In the genomic region with DNA sequence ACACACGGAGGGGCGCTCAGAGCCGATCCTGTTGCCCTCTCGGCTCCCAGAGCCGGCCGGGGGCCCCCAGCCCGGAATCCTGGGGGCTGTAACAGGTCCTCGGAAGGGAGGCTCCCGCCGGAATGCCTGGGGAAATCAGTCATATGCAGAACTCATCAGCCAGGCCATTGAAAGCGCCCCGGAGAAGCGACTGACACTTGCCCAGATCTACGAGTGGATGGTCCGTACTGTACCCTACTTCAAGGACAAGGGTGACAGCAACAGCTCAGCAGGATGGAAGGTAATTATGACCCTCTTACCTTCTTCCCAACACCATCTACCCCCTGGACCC, we compare ENCODE assay signal across 8 cellular contexts. TPM values are rescaled to one million over a fixed set of nuclear protein-coding genes. Genes with fewer than 3 reads are reported as not detected.
DNase-seq lines count a peak whose midpoint lies in the region; TF ChIP-seq lines count a peak whose summit lies in the region.

No MANE protein-coding gene starts in this region.

- peaks cover 3% of the 10 kb centered on the region for H3K36me3 Mint-ChIP-seq in activated naive CD4-positive, alpha-beta T cell treated with anti-CD3 and anti-CD28 coated beads, Interleukin-2, amount 10 ng/mL, durations not matched to agents 7 days and 5 days

- POLR2A ChIA-PET in GM10248 (lab: Yijun Ruan, JAX), result no interaction called here

- H3K27ac Mint-ChIP-seq in activated naive CD4-positive, alpha-beta T cell treated with anti-CD3 and anti-CD28 coated beads, Interleukin-2, amount 10 ng/mL, durations not matched to agents 7 days and 5 days, result peak overlapping the region; percentile 55

- H3K36me3 ChIP-seq in mammary epithelial cell (ENCODE audit: insufficient read depth, low read length) (no peaks in the 10 kb centered on the region), mesodermal cell (ENCODE audit: control insufficient read depth, insufficient read depth, low read length) (no peaks in the 10 kb centered on the region), urinary bladder (ENCODE audit: insufficient read depth) (no peaks in the 10 kb centered on the region)

- H3K9me3 Mint-ChIP-seq in activated naive CD4-positive, alpha-beta T cell treated with anti-CD3 and anti-CD28 coated beads, Interleukin-2, amount 10 ng/mL, durations not matched to agents 7 days and 5 days, result no peaks in the 10 kb centered on the region

- BruUV-seq in mammary epithelial cell (replicated peaks; lab: Mats Ljungman, UMichigan), result no TSS peak

- H3K4me1 ChIP-seq in mammary epithelial cell (ENCODE audit: insufficient read depth, low read length) (peaks cover 5% of the 10 kb centered on the region), mesodermal cell (ENCODE audit: control insufficient read depth, insufficient read depth, low read length, poor library complexity, severe bottlenecking) (peaks cover 14% of the 10 kb centered on the region), urinary bladder (ENCODE audit: insufficient read depth) (no peaks in the 10 kb centered on the region)

- peak overlapping the region; percentile 98 for H3K4me3 Mint-ChIP-seq in activated naive CD4-positive, alpha-beta T cell treated with anti-CD3 and anti-CD28 coated beads, Interleukin-2, amount 10 ng/mL, durations not matched to agents 7 days and 5 days

- H3K4me1 Mint-ChIP-seq in activated naive CD4-positive, alpha-beta T cell treated with anti-CD3 and anti-CD28 coated beads, Interleukin-2, amount 10 ng/mL, durations not matched to agents 7 days and 5 days, result peaks cover 50% of the 10 kb centered on the region

- H3K79me2 ChIP-seq in mammary epithelial cell (ENCODE audit: insufficient read depth, low read length), result no peaks in the 10 kb centered on the region

- H3K9me3 ChIP-seq in mammary epithelial cell (replicated peaks; ENCODE audit: insufficient read depth, low read length), result no peaks in the 10 kb centered on the region
- no peaks in the 10 kb centered on the region for H3K9me3 ChIP-seq in mesodermal cell (ENCODE audit: control insufficient read depth, low read length)

- intact Hi-C loops in mammary epithelial cell (cut with micrococcal nuclease), result no loop called here

- 40% methylated on average over 10 of the region's 15 CpGs for WGBS in mammary epithelial cell (ENCODE audit: low coverage, missing lambda C conversion rate)
- 0% methylated on average over 1 to 8 of the region's 15 CpGs for WGBS in mesodermal cell (ENCODE audit: insufficient coverage in 2 of 2), 2 experiments
- 3% methylated on average over 15 of the region's 15 CpGs for WGBS in urinary bladder

- TF ChIP-seq CTCF in mammary epithelial cell (conservative IDR thresholded peaks at IDR 0.05 in 1 of 2, IDR thresholded peaks at IDR 0.05 in 1 of 2; ENCODE audit: extremely low read depth in 1 of 2, insufficient read depth in 1 of 2, low read depth in 1 of 2, low read length in 2 of 2) (no peak), GM10248 (IDR thresholded peaks at IDR 0.05; ENCODE audit: control extremely low read depth, extremely low read depth, low read depth, missing control alignments) (no peak)

- dilution Hi-C loops in mammary epithelial cell (cut with HindIII; ENCODE audit: low sequenced_read_pairs), result no loop called here

- no peak overlapping the region for H3K9ac ChIP-seq in mammary epithelial cell (ENCODE audit: insufficient read depth, low read length)

- DNase-seq in activated naive CD4-positive, alpha-beta T cell treated with anti-CD3 and anti-CD28 coated beads, Interleukin-2, amount 10 ng/mL, durations not matched to agents 7 days and 5 days, result no peak
- DNase-seq in activated naive CD4-positive, alpha-beta T cell treated with anti-CD3 and anti-CD28 coated beads, Interleukin-2, amount 50 U/mL, for 16 hours, result no peak
- DNase-seq in mammary epithelial cell, result no peak
- DNase-seq in GM10248 (ENCODE audit: extremely low spot score), result no peak
- no peak for DNase-seq in HT-29 (ENCODE audit: low spot score)
- DNase-seq in NCI-H187 (lab: John Stamatoyannopoulos, UW), result no peak

- in situ Hi-C loops in mammary epithelial cell (cut with MboI; ENCODE audit: low sequenced_read_pairs in 2 of 2), result no loop called here

- H3K4me3 ChIP-seq in mammary epithelial cell (replicated peaks in 1 of 3; ENCODE audit: insufficient read depth in 1 of 3, low read depth in 2 of 3, low read length in 3 of 3), result peak overlapping the region; percentile 40 to 59 (median 57)
- H3K4me3 ChIP-seq in mesodermal cell (ENCODE audit: extremely low read depth, insufficient read depth, low read length, poor library complexity, severe bottlenecking), result peak overlapping the region; percentile 49
- H3K4me3 ChIP-seq in urinary bladder (ENCODE audit: low read depth, low read length), result peak overlapping the region; percentile 45

- CTCF ChIA-PET in activated naive CD4-positive, alpha-beta T cell treated with anti-CD3 and anti-CD28 coated beads, Interleukin-2, amount 10 ng/mL, durations not matched to agents 7 days and 5 days (lab: Charles Lee), result interaction anchor here (1.2 kb wide), 1 partner anchor 10 kb away, joined by 3 read pairs; the partner anchor contains the start of gene CXorf65
- CTCF ChIA-PET in mammary epithelial cell (lab: Charles Lee; ENCODE audit: low non-redundant PET) (no interaction called here), GM10248 (lab: Yijun Ruan, JAX) (interaction anchor here (1.0 kb wide), 1 partner anchor 41 kb away, joined by 3 read pairs; no protein-coding TSS in a partner anchor)

- H3K27me3 ChIP-seq in mammary epithelial cell (ENCODE audit: insufficient read depth, low read length), result no peaks in the 10 kb centered on the region

- peak overlapping the region; percentile 85 for H2AFZ ChIP-seq in mammary epithelial cell (ENCODE audit: low read depth, low read length)

- H4K20me1 ChIP-seq in mammary epithelial cell (ENCODE audit: insufficient read depth, low read length), result no peaks in the 10 kb centered on the region

- H3K27ac ChIP-seq in mammary epithelial cell (ENCODE audit: insufficient read depth, low read depth, low read length), result no peak overlapping the region
- H3K27ac ChIP-seq in mesodermal cell (ENCODE audit: low read depth, low read length, severe bottlenecking), result no peak overlapping the region
- H3K27ac ChIP-seq in urinary bladder (ENCODE audit: low read depth), result no peak overlapping the region

- peaks cover 12% of the 10 kb centered on the region for H3K27me3 Mint-ChIP-seq in activated naive CD4-positive, alpha-beta T cell treated with anti-CD3 and anti-CD28 coated beads, Interleukin-2, amount 10 ng/mL, durations not matched to agents 7 days and 5 days

- H3K4me2 ChIP-seq in mammary epithelial cell (ENCODE audit: insufficient read depth, low read depth, low read length), result peak overlapping the region; percentile 80

RNA-seq across cellular contexts. Expression of gene FOXO4, which starts 1.0 kb away (rescaled TPM):
- total RNA-seq in mammary epithelial cell (10 to 100 TPM in 1 of 2 donors, 1 to 10 TPM in 1; 5.9 to 13.8 TPM), urinary bladder (9.4 TPM)
- polyA plus RNA-seq in mammary epithelial cell (1.7 TPM), urinary bladder (29.7 TPM)
- 2.4 TPM for polyA minus RNA-seq in mammary epithelial cell
- polyA plus RNA-seq in mesodermal cell (2013, experiment 1 of 2), result 12.7 TPM
- polyA plus RNA-seq in mesodermal cell (2013, experiment 2 of 2), result 12.7 TPM
- total RNA-seq in HT-29 (2014; rRNA removed; shearing (Covaris generic)), result 9.4 and 11.1 TPM in 2 replicates

RNA-seq across cellular contexts. Expression of gene CXorf65, which starts 9.9 kb away (rescaled TPM):
- total RNA-seq in mammary epithelial cell, result not detected
- not detected for polyA plus RNA-seq in mammary epithelial cell
- polyA minus RNA-seq in mammary epithelial cell, result not detected
- not detected for polyA plus RNA-seq in mesodermal cell (2013, experiment 1 of 2)
- not detected for polyA plus RNA-seq in mesodermal cell (2013, experiment 2 of 2)
- total RNA-seq in urinary bladder, result not detected
- not detected for polyA plus RNA-seq in urinary bladder
- total RNA-seq in HT-29 (2014; rRNA removed; shearing (Covaris generic)), result not detected in 2 replicates

RNA-seq across cellular contexts. Expression of gene IL2RG, which starts 14.7 kb away (rescaled TPM):
- total RNA-seq in mammary epithelial cell (not detected), urinary bladder (1.2 TPM)
- polyA plus RNA-seq in mammary epithelial cell (not detected), urinary bladder (3.2 TPM)
- not detected for polyA minus RNA-seq in mammary epithelial cell
- polyA plus RNA-seq in mesodermal cell (2013, experiment 1 of 2), result not detected
- not detected for polyA plus RNA-seq in mesodermal cell (2013, experiment 2 of 2)
- 0.08 TPM in 1 of 2 replicates, not detected in the other for total RNA-seq in HT-29 (2014; rRNA removed; shearing (Covaris generic))

RNA-seq across cellular contexts. Expression of gene MED12, which starts 21.7 kb away (rescaled TPM):
- total RNA-seq in mammary epithelial cell, result 10 to 100 TPM; 22.0 to 26.7 TPM
- 5.5 TPM for polyA plus RNA-seq in mammary epithelial cell
- 49.7 TPM for polyA minus RNA-seq in mammary epithelial cell
- polyA plus RNA-seq in mesodermal cell (2013, experiment 1 of 2), result 45.9 TPM
- polyA plus RNA-seq in mesodermal cell (2013, experiment 2 of 2), result 40.5 TPM
- total RNA-seq in urinary bladder, result 36.6 TPM
- 17.7 TPM for polyA plus RNA-seq in urinary bladder
- 21.4 and 36.2 TPM in 2 replicates for total RNA-seq in HT-29 (2014; rRNA removed; shearing (Covaris generic))

RNA-seq across cellular contexts. Expression of gene SNX12, which starts 28.5 kb away (rescaled TPM):
- total RNA-seq in mammary epithelial cell (10 to 100 TPM; 83.0 to 88.1 TPM), urinary bladder (45.8 TPM)
- polyA plus RNA-seq in mammary epithelial cell (71.4 TPM), urinary bladder (54.8 TPM)
- 160 TPM for polyA minus RNA-seq in mammary epithelial cell
- polyA plus RNA-seq in mesodermal cell (2013, experiment 1 of 2), result 47.9 TPM
- 50.6 TPM for polyA plus RNA-seq in mesodermal cell (2013, experiment 2 of 2)
- 52.1 and 59.7 TPM in 2 replicates for total RNA-seq in HT-29 (2014; rRNA removed; shearing (Covaris generic))
